ENCODE assay signal across 10 cellular contexts in the genomic region with DNA sequence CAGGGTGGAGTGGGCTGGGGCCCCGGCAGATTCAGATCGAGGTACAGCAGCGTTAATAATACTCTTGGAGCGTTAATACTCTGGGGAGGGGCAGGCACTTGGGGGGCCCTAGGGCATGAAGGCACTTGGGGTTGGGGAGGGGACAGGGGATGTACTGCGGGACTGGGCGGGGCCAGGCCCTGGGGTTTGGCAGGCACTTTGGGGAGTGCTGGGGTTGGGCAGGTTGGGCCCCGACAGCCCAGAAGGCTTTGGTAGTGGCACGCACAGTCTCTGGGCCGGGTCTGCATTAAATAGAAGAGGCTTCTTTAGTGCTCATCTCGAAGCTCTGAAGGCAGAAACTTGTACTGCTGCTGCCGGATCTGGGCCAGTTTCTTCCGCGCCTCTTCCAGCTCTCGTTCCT. TPM values are rescaled to one million over a fixed set of nuclear protein-coding genes. Genes with fewer than 3 reads are reported as not detected.
DNase-seq lines count a peak whose midpoint lies in the region; ATAC-seq, FAIRE-seq and TF ChIP-seq lines count a peak whose summit lies in the region.
"Had no signal": no experiment of that assay in that cellular context is flagged by ENCODE, and none has a peak within 500 bp of the region (broad histone marks: within the 10 kb centered on the region; RNA-seq: fewer than 3 reads in every experiment).

No MANE protein-coding gene starts in this region.

- POLR2A ChIA-PET in HepG2 (lab: Yijun Ruan, JAX): interaction anchor here (0.9 to 2.3 kb wide), 6 partner anchors 9 to 51 kb away, joined by 5 to 12 read pairs (median 9); partner anchors contain the start of genes CREB3, GBA2, RGP1 and TLN1

- no peak for FAIRE-seq in HepG2 (lab: Jason Lieb, UNC)

- no peak overlapping the region for H3K4me2 ChIP-seq in HepG2 (ENCODE audit: low read depth, low read length)

- in situ Hi-C loops in HepG2 (cut with HindIII; ENCODE audit: extremely low pct_ligation_motif_present, low pct_unique_long_range_greater_than_20kb): loop anchor here (5.0 kb wide), 1 partner anchor 35 kb away; no protein-coding TSS in a partner anchor

- H3K9me3 ChIP-seq in HepG2 (ENCODE audit: low read length): no peaks in the 10 kb centered on the region

- DNase-seq in Calu3: no peak
- no peak for DNase-seq in HepG2 (ENCODE audit: low spot score)
- no peak for DNase-seq in 8988T
- DNase-seq: activated CD4-positive, alpha-beta T cell treated with anti-CD3 and anti-CD28 coated beads, Interleukin-2, amount 50 U/mL, for 1 hour; EL; endodermal cell; NCI-H510A had no signal

- no peak overlapping the region for H3K4me3 Mint-ChIP-seq in Calu3 (ENCODE audit: low read depth, unreplicated experiment)
- H3K4me3 Mint-ChIP-seq: endodermal cell, neural crest cell had no signal

- H3K4me1 ChIP-seq in HepG2 (ENCODE audit: insufficient read depth, low read length): peaks cover 17% of the 10 kb centered on the region

- TF ChIP-seq EP300 in HepG2 (IDR thresholded peaks at IDR 0.05; ENCODE audit: low read depth in 2 of 2, low read length in 2 of 2) (no peak), HepG2 (CRISPR knock-in tag; IDR thresholded peaks at IDR 0.05; ENCODE audit: borderline replicate concordance) (no peak)

- H3K27ac ChIP-seq in HepG2 (ENCODE audit: extremely low read length, insufficient read depth, low read length): no peak overlapping the region

- no peak for TF ChIP-seq RAD21 in HepG2 (CRISPR knock-in tag; IDR thresholded peaks at IDR 0.05)

- H4K20me1 ChIP-seq in HepG2 (ENCODE audit: insufficient read depth, low read length): no peaks in the 10 kb centered on the region

- no peaks in the 10 kb centered on the region for H3K27me3 Mint-ChIP-seq in Calu3 (ENCODE audit: unreplicated experiment)

- no peak overlapping the region for H3K4me3 ChIP-seq in HepG2 (replicated peaks in 1 of 3; ENCODE audit: insufficient read depth in 1 of 3, low read depth in 2 of 3, low read length in 3 of 3)

- no peak overlapping the region for H2AFZ ChIP-seq in HepG2 (ENCODE audit: low read length)

- CTCF ChIA-PET in Calu3 (lab: Charles Lee) (interaction anchor here (1.0 kb wide), 1 partner anchor 28 kb away, joined by 5 read pairs; no protein-coding TSS in a partner anchor), HepG2 (lab: Yijun Ruan, JAX; ENCODE audit: low intra/inter-chr PET ratio, low total read pairs) (interaction anchor here (1.5 kb wide), 1 partner anchor 32 kb away, joined by 5 read pairs; the partner anchor contains the start of gene ARHGEF39)

- H3K9me3 Mint-ChIP-seq in Calu3 (ENCODE audit: low read depth, unreplicated experiment): no peaks in the 10 kb centered on the region
- H3K9me3 Mint-ChIP-seq: activated naive CD4-positive, alpha-beta T cell treated with anti-CD3 and anti-CD28 coated beads, Interleukin-2, amount 50 U/mL, for 72 hours; endodermal cell; neural crest cell had no signal

- 97% methylated on average over 11 of the region's 14 CpGs for WGBS in HepG2 (ENCODE audit: low lambda C conversion rate)

- H3K36me3 Mint-ChIP-seq in Calu3 (ENCODE audit: insufficient read depth, unreplicated experiment): peaks cover 6% of the 10 kb centered on the region

- no peaks in the 10 kb centered on the region for H3K4me1 Mint-ChIP-seq in Calu3 (ENCODE audit: low read depth, unreplicated experiment)
- H3K4me1 Mint-ChIP-seq: neural crest cell had no signal

- no peak for ATAC-seq in HepG2
- ATAC-seq in HG03045 (IDR thresholded peaks at IDR 0.05; ENCODE audit: unreplicated experiment): no peak

- H3K9ac ChIP-seq in HepG2 (ENCODE audit: insufficient read depth, low read depth, low read length): no peak overlapping the region

- no peaks in the 10 kb centered on the region for H3K27me3 ChIP-seq in HepG2 (ENCODE audit: control insufficient read depth in 1 of 2, insufficient read depth in 2 of 2, low read length in 2 of 2)

- no peak overlapping the region for H3K27ac Mint-ChIP-seq in Calu3 (ENCODE audit: unreplicated experiment)
- H3K27ac Mint-ChIP-seq: activated naive CD4-positive, alpha-beta T cell treated with anti-CD3 and anti-CD28 coated beads, Interleukin-2, amount 50 U/mL, for 72 hours; endodermal cell had no signal

- intact Hi-C loops in Calu3 (cut with micrococcal nuclease; ENCODE audit: unreplicated experiment): loop anchor here (5.0 kb wide), 1 partner anchor 35 kb away; no protein-coding TSS in a partner anchor
- intact Hi-C loops in HepG2 (cut with micrococcal nuclease; ENCODE audit: unreplicated experiment): loop anchor here (2.0 to 10.0 kb wide), 2 partner anchors 37 to 53 kb away; no protein-coding TSS in a partner anchor

- no peak for TF ChIP-seq POLR2A in HepG2 (IDR thresholded peaks at IDR 0.05; ENCODE audit: insufficient read depth in 1 of 2, low read depth in 2 of 2, low read length in 2 of 2)

- peaks cover 27 to 55% of the 10 kb centered on the region in 2 experiments for H3K36me3 ChIP-seq in HepG2 (replicated peaks in 1 of 2; ENCODE audit: control insufficient read depth in 1 of 2, insufficient read depth in 2 of 2, low read length in 2 of 2)

- TF ChIP-seq CTCF in Calu3 (IDR thresholded peaks at IDR 0.05; ENCODE audit: unreplicated experiment): no peak
- TF ChIP-seq CTCF in HepG2 (CRISPR knock-in tag; IDR thresholded peaks at IDR 0.05): no peak

- BruUV-seq in Calu3 (replicated peaks; lab: Mats Ljungman, UMichigan): TSS peak; percentile 85
- TSS peak; percentile 68 for BruUV-seq in HepG2 (replicated peaks; lab: Mats Ljungman, UMichigan)

- H3K79me2 ChIP-seq in HepG2 (ENCODE audit: insufficient read depth, low read length): no peaks in the 10 kb centered on the region

RNA-seq across cellular contexts. Expression of gene TPM2, which starts 7.8 kb away (rescaled TPM):
- total RNA-seq in Calu3 (2022) (138 and 145 TPM in 2 replicates), HepG2 (2016; rRNA removed; fragmentation: Illumina TruSeq; extraction: Trizol) (0.20 and 3.1 TPM in 2 replicates)
- total RNA-seq in HepG2 (2016; cell fraction: cytosol; rRNA removed; fragmentation: Illumina TruSeq; extraction: Trizol; ENCODE audit: low read depth): 0.61 and 0.71 TPM in 2 replicates
- total RNA-seq in HepG2 (2016; cell fraction: insoluble cytoplasmic fraction; rRNA removed; fragmentation: Illumina TruSeq; extraction: Trizol): 0.25 and 3.2 TPM in 2 replicates
- 0.28 and 0.31 TPM in 2 replicates for total RNA-seq in HepG2 (2016; cell fraction: membrane; rRNA removed; fragmentation: Illumina TruSeq; extraction: Trizol)
- 2.5 and 3.7 TPM in 2 replicates for total RNA-seq in HepG2 (2016; cell fraction: nucleus; rRNA removed; fragmentation: Illumina TruSeq; extraction: Trizol)
- polyA plus RNA-seq in HepG2 (2011; rRNA removed): 10.7 and 11.4 TPM in 2 replicates
- polyA plus RNA-seq in HepG2 (2011; cell fraction: cytosol; rRNA removed): 1.2 and 1.3 TPM in 2 replicates
- 178 and 189 TPM in 2 replicates for polyA plus RNA-seq in HepG2 (2011; cell fraction: nucleus; rRNA removed)
- 21.8 and 22.6 TPM in 2 replicates for polyA plus RNA-seq in HepG2 (2012)
- 0.17 and 0.26 TPM in 2 replicates for polyA plus RNA-seq in HepG2 (2016; cell fraction: cytosol; fragmentation: Illumina TruSeq; extraction: Trizol; ENCODE audit: low read depth)
- 0.66 TPM in 2 replicates for polyA plus RNA-seq in HepG2 (2016; cell fraction: insoluble cytoplasmic fraction; fragmentation: Illumina TruSeq; extraction: Trizol; ENCODE audit: low read depth)
- polyA plus RNA-seq in HepG2 (2016; cell fraction: membrane; fragmentation: Illumina TruSeq; extraction: Trizol; ENCODE audit: low read depth): 0.22 and 0.23 TPM in 2 replicates
- polyA plus RNA-seq in HepG2 (2016; cell fraction: nucleus; fragmentation: Illumina TruSeq; extraction: Trizol; ENCODE audit: insufficient read depth, low read depth): 23.2 and 23.6 TPM in 2 replicates
- polyA minus RNA-seq in HepG2 (2011; rRNA and poly(A)+ RNA removed; ENCODE audit: low replicate concordance): 1.2 and 49.0 TPM in 2 replicates
- 0.97 and 1.4 TPM in 2 replicates for polyA minus RNA-seq in HepG2 (2011; cell fraction: cytosol; rRNA and poly(A)+ RNA removed)
- 8.1 and 10.1 TPM in 2 replicates for polyA minus RNA-seq in HepG2 (2011; cell fraction: nucleus; rRNA and poly(A)+ RNA removed)

RNA-seq across cellular contexts. Expression of gene CA9, which starts 23.8 kb away (rescaled TPM):
- 0.64 and 0.76 TPM in 2 replicates for total RNA-seq in Calu3 (2022)
- 0.13 TPM in 1 of 2 replicates, not detected in the other for total RNA-seq in HepG2 (2016; rRNA removed; fragmentation: Illumina TruSeq; extraction: Trizol)
- not detected in 2 replicates for total RNA-seq in HepG2 (2016; cell fraction: cytosol; rRNA removed; fragmentation: Illumina TruSeq; extraction: Trizol; ENCODE audit: low read depth)
- not detected in 2 replicates for total RNA-seq in HepG2 (2016; cell fraction: insoluble cytoplasmic fraction; rRNA removed; fragmentation: Illumina TruSeq; extraction: Trizol)
- total RNA-seq in HepG2 (2016; cell fraction: membrane; rRNA removed; fragmentation: Illumina TruSeq; extraction: Trizol): not detected in 2 replicates
- 0.75 TPM in 1 of 2 replicates, not detected in the other for total RNA-seq in HepG2 (2016; cell fraction: nucleus; rRNA removed; fragmentation: Illumina TruSeq; extraction: Trizol)
- polyA plus RNA-seq in HepG2 (2011; rRNA removed): 118 and 152 TPM in 2 replicates
- 65.9 and 115 TPM in 2 replicates for polyA plus RNA-seq in HepG2 (2011; cell fraction: cytosol; rRNA removed)
- 71.7 and 92.6 TPM in 2 replicates for polyA plus RNA-seq in HepG2 (2011; cell fraction: nucleus; rRNA removed)
- 45.6 and 49.0 TPM in 2 replicates for polyA plus RNA-seq in HepG2 (2012)
- not detected in 2 replicates for polyA plus RNA-seq in HepG2 (2016; cell fraction: cytosol; fragmentation: Illumina TruSeq; extraction: Trizol; ENCODE audit: low read depth)
- 0.45 TPM in 1 of 2 replicates, not detected in the other for polyA plus RNA-seq in HepG2 (2016; cell fraction: insoluble cytoplasmic fraction; fragmentation: Illumina TruSeq; extraction: Trizol; ENCODE audit: low read depth)
- polyA plus RNA-seq in HepG2 (2016; cell fraction: membrane; fragmentation: Illumina TruSeq; extraction: Trizol; ENCODE audit: low read depth): not detected in 2 replicates
- 0.79 and 0.89 TPM in 2 replicates for polyA plus RNA-seq in HepG2 (2016; cell fraction: nucleus; fragmentation: Illumina TruSeq; extraction: Trizol; ENCODE audit: insufficient read depth, low read depth)
- polyA minus RNA-seq in HepG2 (2011; rRNA and poly(A)+ RNA removed; ENCODE audit: low replicate concordance): 31.3 and 95.8 TPM in 2 replicates
- polyA minus RNA-seq in HepG2 (2011; cell fraction: cytosol; rRNA and poly(A)+ RNA removed): 28.6 and 34.4 TPM in 2 replicates
- polyA minus RNA-seq in HepG2 (2011; cell fraction: nucleus; rRNA and poly(A)+ RNA removed): 11.6 and 12.8 TPM in 2 replicates

RNA-seq across cellular contexts. Expression of gene ARHGEF39, which starts 32.5 kb away (rescaled TPM):
- total RNA-seq in Calu3 (2022) (14.2 and 15.4 TPM in 2 replicates), HepG2 (2016; rRNA removed; fragmentation: Illumina TruSeq; extraction: Trizol) (10.4 and 11.2 TPM in 2 replicates)
- total RNA-seq in HepG2 (2016; cell fraction: cytosol; rRNA removed; fragmentation: Illumina TruSeq; extraction: Trizol; ENCODE audit: low read depth): 3.5 and 4.4 TPM in 2 replicates
- 9.7 and 11.9 TPM in 2 replicates for total RNA-seq in HepG2 (2016; cell fraction: insoluble cytoplasmic fraction; rRNA removed; fragmentation: Illumina TruSeq; extraction: Trizol)
- total RNA-seq in HepG2 (2016; cell fraction: membrane; rRNA removed; fragmentation: Illumina TruSeq; extraction: Trizol): 4.7 and 6.0 TPM in 2 replicates
- total RNA-seq in HepG2 (2016; cell fraction: nucleus; rRNA removed; fragmentation: Illumina TruSeq; extraction: Trizol): 8.4 and 9.2 TPM in 2 replicates
- polyA plus RNA-seq in HepG2 (2011; rRNA removed): 8.0 and 12.3 TPM in 2 replicates
- polyA plus RNA-seq in HepG2 (2011; cell fraction: cytosol; rRNA removed): 5.4 and 7.1 TPM in 2 replicates
- polyA plus RNA-seq in HepG2 (2011; cell fraction: nucleus; rRNA removed): 19.1 and 24.4 TPM in 2 replicates
- 3.1 and 6.1 TPM in 2 replicates for polyA plus RNA-seq in HepG2 (2012)
- 1.8 and 2.1 TPM in 2 replicates for polyA plus RNA-seq in HepG2 (2016; cell fraction: cytosol; fragmentation: Illumina TruSeq; extraction: Trizol; ENCODE audit: low read depth)
- polyA plus RNA-seq in HepG2 (2016; cell fraction: insoluble cytoplasmic fraction; fragmentation: Illumina TruSeq; extraction: Trizol; ENCODE audit: low read depth): 12.7 and 16.4 TPM in 2 replicates
- polyA plus RNA-seq in HepG2 (2016; cell fraction: membrane; fragmentation: Illumina TruSeq; extraction: Trizol; ENCODE audit: low read depth): 3.7 and 3.9 TPM in 2 replicates
- polyA plus RNA-seq in HepG2 (2016; cell fraction: nucleus; fragmentation: Illumina TruSeq; extraction: Trizol; ENCODE audit: insufficient read depth, low read depth): 32.0 and 32.6 TPM in 2 replicates
- polyA minus RNA-seq in HepG2 (2011; rRNA and poly(A)+ RNA removed; ENCODE audit: low replicate concordance): 20.2 and 52.2 TPM in 2 replicates
- 3.9 and 6.0 TPM in 2 replicates for polyA minus RNA-seq in HepG2 (2011; cell fraction: cytosol; rRNA and poly(A)+ RNA removed)
- polyA minus RNA-seq in HepG2 (2011; cell fraction: nucleus; rRNA and poly(A)+ RNA removed): 11.6 and 15.7 TPM in 2 replicates

RNA-seq across cellular contexts. Expression of gene TLN1, which starts 34.5 kb away (rescaled TPM):
- 91.1 and 98.7 TPM in 2 replicates for total RNA-seq in Calu3 (2022)
- 51.8 and 53.7 TPM in 2 replicates for total RNA-seq in HepG2 (2016; rRNA removed; fragmentation: Illumina TruSeq; extraction: Trizol)
- 5.4 and 5.6 TPM in 2 replicates for total RNA-seq in HepG2 (2016; cell fraction: cytosol; rRNA removed; fragmentation: Illumina TruSeq; extraction: Trizol; ENCODE audit: low read depth)
- 48.7 and 53.6 TPM in 2 replicates for total RNA-seq in HepG2 (2016; cell fraction: insoluble cytoplasmic fraction; rRNA removed; fragmentation: Illumina TruSeq; extraction: Trizol)
- total RNA-seq in HepG2 (2016; cell fraction: membrane; rRNA removed; fragmentation: Illumina TruSeq; extraction: Trizol): 16.4 and 17.1 TPM in 2 replicates
- 44.1 and 46.3 TPM in 2 replicates for total RNA-seq in HepG2 (2016; cell fraction: nucleus; rRNA removed; fragmentation: Illumina TruSeq; extraction: Trizol)
- polyA plus RNA-seq in HepG2 (2011; rRNA removed): 35.2 and 52.6 TPM in 2 replicates
- 26.4 and 37.0 TPM in 2 replicates for polyA plus RNA-seq in HepG2 (2011; cell fraction: cytosol; rRNA removed)
- polyA plus RNA-seq in HepG2 (2011; cell fraction: nucleus; rRNA removed): 60.2 and 61.4 TPM in 2 replicates
- polyA plus RNA-seq in HepG2 (2012): 37.0 and 57.6 TPM in 2 replicates
- polyA plus RNA-seq in HepG2 (2016; cell fraction: cytosol; fragmentation: Illumina TruSeq; extraction: Trizol; ENCODE audit: low read depth): 3.2 and 3.6 TPM in 2 replicates
- polyA plus RNA-seq in HepG2 (2016; cell fraction: insoluble cytoplasmic fraction; fragmentation: Illumina TruSeq; extraction: Trizol; ENCODE audit: low read depth): 38.8 and 63.9 TPM in 2 replicates
- 5.7 and 8.6 TPM in 2 replicates for polyA plus RNA-seq in HepG2 (2016; cell fraction: membrane; fragmentation: Illumina TruSeq; extraction: Trizol; ENCODE audit: low read depth)
- 55.3 and 65.8 TPM in 2 replicates for polyA plus RNA-seq in HepG2 (2016; cell fraction: nucleus; fragmentation: Illumina TruSeq; extraction: Trizol; ENCODE audit: insufficient read depth, low read depth)
- polyA minus RNA-seq in HepG2 (2011; rRNA and poly(A)+ RNA removed; ENCODE audit: low replicate concordance): 166 and 414 TPM in 2 replicates
- polyA minus RNA-seq in HepG2 (2011; cell fraction: cytosol; rRNA and poly(A)+ RNA removed): 120 and 167 TPM in 2 replicates
- 38.1 and 53.7 TPM in 2 replicates for polyA minus RNA-seq in HepG2 (2011; cell fraction: nucleus; rRNA and poly(A)+ RNA removed)

RNA-seq across cellular contexts. Expression of gene CREB3, which starts 35.0 kb away (rescaled TPM):
- 26.5 and 29.4 TPM in 2 replicates for total RNA-seq in Calu3 (2022)
- 32.2 and 34.2 TPM in 2 replicates for total RNA-seq in HepG2 (2016; rRNA removed; fragmentation: Illumina TruSeq; extraction: Trizol)
- 16.4 and 24.8 TPM in 2 replicates for total RNA-seq in HepG2 (2016; cell fraction: cytosol; rRNA removed; fragmentation: Illumina TruSeq; extraction: Trizol; ENCODE audit: low read depth)
- 35.0 and 35.4 TPM in 2 replicates for total RNA-seq in HepG2 (2016; cell fraction: insoluble cytoplasmic fraction; rRNA removed; fragmentation: Illumina TruSeq; extraction: Trizol)
- 29.8 and 43.4 TPM in 2 replicates for total RNA-seq in HepG2 (2016; cell fraction: membrane; rRNA removed; fragmentation: Illumina TruSeq; extraction: Trizol)
- total RNA-seq in HepG2 (2016; cell fraction: nucleus; rRNA removed; fragmentation: Illumina TruSeq; extraction: Trizol): 19.0 and 22.6 TPM in 2 replicates
- polyA plus RNA-seq in HepG2 (2011; rRNA removed): 11.1 and 13.5 TPM in 2 replicates
- 12.6 and 15.2 TPM in 2 replicates for polyA plus RNA-seq in HepG2 (2011; cell fraction: cytosol; rRNA removed)
- polyA plus RNA-seq in HepG2 (2011; cell fraction: nucleus; rRNA removed): 15.5 and 16.6 TPM in 2 replicates
- polyA plus RNA-seq in HepG2 (2012): 12.3 and 13.3 TPM in 2 replicates
- polyA plus RNA-seq in HepG2 (2016; cell fraction: cytosol; fragmentation: Illumina TruSeq; extraction: Trizol; ENCODE audit: low read depth): 16.3 and 25.4 TPM in 2 replicates
- polyA plus RNA-seq in HepG2 (2016; cell fraction: insoluble cytoplasmic fraction; fragmentation: Illumina TruSeq; extraction: Trizol; ENCODE audit: low read depth): 29.0 and 30.9 TPM in 2 replicates
- 26.7 and 33.7 TPM in 2 replicates for polyA plus RNA-seq in HepG2 (2016; cell fraction: membrane; fragmentation: Illumina TruSeq; extraction: Trizol; ENCODE audit: low read depth)
- 27.3 and 30.5 TPM in 2 replicates for polyA plus RNA-seq in HepG2 (2016; cell fraction: nucleus; fragmentation: Illumina TruSeq; extraction: Trizol; ENCODE audit: insufficient read depth, low read depth)
- 14.5 and 21.8 TPM in 2 replicates for polyA minus RNA-seq in HepG2 (2011; rRNA and poly(A)+ RNA removed; ENCODE audit: low replicate concordance)
- 5.1 and 6.9 TPM in 2 replicates for polyA minus RNA-seq in HepG2 (2011; cell fraction: cytosol; rRNA and poly(A)+ RNA removed)
- polyA minus RNA-seq in HepG2 (2011; cell fraction: nucleus; rRNA and poly(A)+ RNA removed): 9.9 and 11.1 TPM in 2 replicates

Comparison
In these comparisons a context has a peak if more than half of its experiments do, and no peak if none do; other contexts are left out.
1. RNA of gene TPM2, which starts 7.8 kb away (total RNA-seq): 138 to 145 TPM in Calu3; 0.20 to 3.7 TPM in HepG2; every median in the first group is over 10 times any median in the second.